Comparison of ENCODE assay signal across 37 cellular contexts in the genomic region with DNA sequence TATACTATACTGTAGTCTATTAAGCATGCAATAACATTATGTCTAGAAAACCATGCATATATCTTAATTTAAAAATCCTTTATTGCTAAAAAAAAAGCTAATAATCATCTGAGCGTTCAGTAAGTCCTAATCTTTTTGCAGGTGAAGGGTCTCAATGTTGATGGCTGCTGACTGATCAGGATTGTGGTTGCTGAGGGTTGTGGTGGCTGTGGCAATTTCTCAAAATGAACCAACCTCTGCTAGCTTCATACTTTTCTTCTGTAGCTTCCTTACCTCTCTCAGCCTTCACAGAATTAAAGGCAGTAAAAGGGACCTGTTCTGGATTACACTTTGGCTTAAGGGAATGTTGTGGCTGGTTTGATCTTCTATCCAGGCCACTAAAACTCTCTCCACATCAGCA.
"Had no signal": no experiment of that assay in that cellular context is flagged by ENCODE, and none has a peak within 500 bp of the region (broad histone marks: within the 10 kb centered on the region; RNA-seq: fewer than 3 reads in every experiment).

No MANE protein-coding gene starts in this region.

- H3K4me3 ChIP-seq: ascending aorta, body of pancreas, breast epithelium, Peyer's patch, SJSA1 had no signal

- H3K4me1 Mint-ChIP-seq: activated CD4-positive, alpha-beta T cell treated with anti-CD3 and anti-CD28 coated beads for 36 hours; activated naive CD4-positive, alpha-beta T cell treated with anti-CD3 and anti-CD28 coated beads, Interleukin-2, amount 50 U/mL, for 24 hours had no signal

- H3K27me3 Mint-ChIP-seq: activated CD4-positive, alpha-beta T cell treated with anti-CD3 and anti-CD28 coated beads for 36 hours; activated CD4-positive, alpha-beta T cell treated with anti-CD3 and anti-CD28 coated beads, Interleukin-2, amount 10 ng/mL, durations not matched to agents 7 days and 5 days; activated naive CD4-positive, alpha-beta T cell treated with anti-CD3 and anti-CD28 coated beads, Interleukin-2, amount 50 U/mL, for 24 hours; activated naive CD8-positive, alpha-beta T cell treated with anti-CD3 and anti-CD28 coated beads, Interleukin-2, amount 10 ng/mL, durations not matched to agents 7 days and 5 days; activated T-cell treated with anti-CD3 and anti-CD28 coated beads, Interleukin-2, amount 50 U/mL, for 24 hours had no signal

- H3K27ac Mint-ChIP-seq: activated CD4-positive, alpha-beta T cell treated with anti-CD3 and anti-CD28 coated beads for 36 hours; activated CD4-positive, alpha-beta T cell treated with anti-CD3 and anti-CD28 coated beads, Interleukin-2, amount 10 ng/mL, durations not matched to agents 7 days and 5 days; activated naive CD4-positive, alpha-beta T cell treated with anti-CD3 and anti-CD28 coated beads, Interleukin-2, amount 50 U/mL, for 24 hours; activated naive CD8-positive, alpha-beta T cell treated with anti-CD3 and anti-CD28 coated beads, Interleukin-2, amount 10 ng/mL, durations not matched to agents 7 days and 5 days; activated T-cell treated with anti-CD3 and anti-CD28 coated beads, Interleukin-2, amount 50 U/mL, for 24 hours; activated T-helper 2 cell treated with anti-CD3 and anti-CD28 coated beads, Interferon-gamma antibody, Interleukin-2, Interleukin-4, amounts not matched to agents 10 μg/mL and 5 μg/mL and 100 μg/mL, durations not matched to agents 14 hours and 24 hours and 36 hours; T-helper 1 cell treated with Interleukin-12 subunit alpha and Interleukin-12 subunit beta and Interleukin-4 antibody, amounts not matched to agents 30 μg/mL and 1 μg/mL, for 36 hours; T-helper 2 cell treated with Interferon-gamma antibody and Interleukin-4, amounts not matched to agents 5 μg/mL and 100 μg/mL, for 36 hours; WTC11 had no signal

- ATAC-seq: activated CD4-positive, alpha-beta T cell treated with anti-CD3 and anti-CD28 coated beads for 36 hours; activated CD4-positive, CD25-positive, alpha-beta regulatory T cell treated with anti-CD3 and anti-CD28 coated beads, Interleukin-2, amount 50 U/mL, for 24 hours; body of pancreas; PC-3; WTC11 had no signal

- H3K4me3 Mint-ChIP-seq: activated CD4-positive, alpha-beta T cell treated with anti-CD3 and anti-CD28 coated beads for 36 hours; activated CD4-positive, alpha-beta T cell treated with anti-CD3 and anti-CD28 coated beads, Interleukin-2, amount 10 ng/mL, durations not matched to agents 7 days and 5 days; activated naive CD4-positive, alpha-beta T cell treated with anti-CD3 and anti-CD28 coated beads, Interleukin-2, amount 50 U/mL, for 24 hours; activated naive CD8-positive, alpha-beta T cell treated with anti-CD3 and anti-CD28 coated beads, Interleukin-2, amount 10 ng/mL, durations not matched to agents 7 days and 5 days; activated T-cell treated with anti-CD3 and anti-CD28 coated beads, Interleukin-2, amount 50 U/mL, for 24 hours; T-helper 1 cell treated with Interleukin-12 subunit alpha and Interleukin-12 subunit beta and Interleukin-4 antibody, amounts not matched to agents 30 μg/mL and 1 μg/mL, for 36 hours; T-helper 2 cell treated with Interferon-gamma antibody and Interleukin-4, amounts not matched to agents 5 μg/mL and 100 μg/mL, for 36 hours; WTC11 had no signal

- H3K9me3 Mint-ChIP-seq: activated naive CD4-positive, alpha-beta T cell treated with anti-CD3 and anti-CD28 coated beads, Interleukin-2, amount 50 U/mL, for 24 hours; activated naive CD8-positive, alpha-beta T cell treated with anti-CD3 and anti-CD28 coated beads, Interleukin-2, amount 10 ng/mL, durations not matched to agents 7 days and 5 days had no signal

- DNase-seq: activated CD4-positive, alpha-beta T cell treated with anti-CD3 and anti-CD28 coated beads for 36 hours; activated CD4-positive, alpha-beta T cell treated with anti-CD3 and anti-CD28 coated beads, Interleukin-2, amount 10 ng/mL, durations not matched to agents 7 days and 5 days; activated CD4-positive, alpha-beta T cell treated with anti-CD3 and anti-CD28 coated beads, Interleukin-2, amount 50 U/mL, for 48 hours; activated gamma-delta T cell; activated naive CD4-positive, alpha-beta T cell treated with Interleukin-2 at 50 U/mL for 16 hours; activated naive CD8-positive, alpha-beta T cell treated with anti-CD3 and anti-CD28 coated beads, Interleukin-2, amount 10 ng/mL, durations not matched to agents 7 days and 5 days; activated T-cell treated with anti-CD3 and anti-CD28 coated beads, Interleukin-2, amount 50 U/mL, for 24 hours; amygdala; body of pancreas; Kasumi-1; MM.1S; MV-4-11; NCI-H1092 treated with DMSO at 0.1 percent for 48 hours; NCI-H1417; NCI-H146; NCI-H187; NCI-H2029 treated with DMSO at 0.1 percent for 48 hours; NCI-H2107; NCI-H2171; NCI-H510A; NCI-H526; NCI-H748 treated with DMSO at 0.1 percent for 48 hours; NK-92 treated with Interleukin-12 subunit alpha and Interleukin-12 subunit beta, amount 100 ng/mL, for 24 hours; PC-3; Peyer's patch; RPMI8226; SHP77 treated with DMSO at 0.1 percent for 48 hours; SK-N-SH had no signal
